Comparison of ENCODE assay signal across 2 cellular contexts in genomic region chr6:68641172-68641571, GRCh38.
A peak's percentile ranks its signal among the peaks of the same experiment; 100 is the strongest.
TF ChIP-seq lines count a peak whose summit lies in the region.

No MANE protein-coding gene starts in this region.

TF ChIP-seq in GM23338, 12 proteins besides CTCF, POLR2A, EP300 and RAD21:
- TF ChIP-seq, protein P1, sequence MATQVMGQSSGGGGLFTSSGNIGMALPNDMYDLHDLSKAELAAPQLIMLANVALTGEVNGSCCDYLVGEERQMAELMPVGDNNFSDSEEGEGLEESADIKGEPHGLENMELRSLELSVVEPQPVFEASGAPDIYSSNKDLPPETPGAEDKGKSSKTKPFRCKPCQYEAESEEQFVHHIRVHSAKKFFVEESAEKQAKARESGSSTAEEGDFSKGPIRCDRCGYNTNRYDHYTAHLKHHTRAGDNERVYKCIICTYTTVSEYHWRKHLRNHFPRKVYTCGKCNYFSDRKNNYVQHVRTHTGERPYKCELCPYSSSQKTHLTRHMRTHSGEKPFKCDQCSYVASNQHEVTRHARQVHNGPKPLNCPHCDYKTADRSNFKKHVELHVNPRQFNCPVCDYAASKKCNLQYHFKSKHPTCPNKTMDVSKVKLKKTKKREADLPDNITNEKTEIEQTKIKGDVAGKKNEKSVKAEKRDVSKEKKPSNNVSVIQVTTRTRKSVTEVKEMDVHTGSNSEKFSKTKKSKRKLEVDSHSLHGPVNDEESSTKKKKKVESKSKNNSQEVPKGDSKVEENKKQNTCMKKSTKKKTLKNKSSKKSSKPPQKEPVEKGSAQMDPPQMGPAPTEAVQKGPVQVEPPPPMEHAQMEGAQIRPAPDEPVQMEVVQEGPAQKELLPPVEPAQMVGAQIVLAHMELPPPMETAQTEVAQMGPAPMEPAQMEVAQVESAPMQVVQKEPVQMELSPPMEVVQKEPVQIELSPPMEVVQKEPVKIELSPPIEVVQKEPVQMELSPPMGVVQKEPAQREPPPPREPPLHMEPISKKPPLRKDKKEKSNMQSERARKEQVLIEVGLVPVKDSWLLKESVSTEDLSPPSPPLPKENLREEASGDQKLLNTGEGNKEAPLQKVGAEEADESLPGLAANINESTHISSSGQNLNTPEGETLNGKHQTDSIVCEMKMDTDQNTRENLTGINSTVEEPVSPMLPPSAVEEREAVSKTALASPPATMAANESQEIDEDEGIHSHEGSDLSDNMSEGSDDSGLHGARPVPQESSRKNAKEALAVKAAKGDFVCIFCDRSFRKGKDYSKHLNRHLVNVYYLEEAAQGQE (IDR thresholded peaks at IDR 0.05; ENCODE audit: unreplicated experiment), result no peak
- TF ChIP-seq CREB1 (CRISPR knock-in tag; IDR thresholded peaks at IDR 0.05; ENCODE audit: low read depth) (no peak), ETS1 (IDR thresholded peaks at IDR 0.05) (no peak), STAT1 (IDR thresholded peaks at IDR 0.05; ENCODE audit: unreplicated experiment) (no peak), EZH2 (IDR thresholded peaks at IDR 0.05; ENCODE audit: low read depth, unreplicated experiment) (no peak), JUNB (IDR thresholded peaks at IDR 0.05; ENCODE audit: unreplicated experiment) (no peak), ZNF462 (CRISPR knock-in tag; IDR thresholded peaks at IDR 0.05) (no peak), POLR2AphosphoS5 (IDR thresholded peaks at IDR 0.05; ENCODE audit: low read depth) (no peak)

TF ChIP-seq in K562, 482 proteins besides CTCF, POLR2A, EP300 and RAD21 (continued from another document):
- TF ChIP-seq, protein P2, sequence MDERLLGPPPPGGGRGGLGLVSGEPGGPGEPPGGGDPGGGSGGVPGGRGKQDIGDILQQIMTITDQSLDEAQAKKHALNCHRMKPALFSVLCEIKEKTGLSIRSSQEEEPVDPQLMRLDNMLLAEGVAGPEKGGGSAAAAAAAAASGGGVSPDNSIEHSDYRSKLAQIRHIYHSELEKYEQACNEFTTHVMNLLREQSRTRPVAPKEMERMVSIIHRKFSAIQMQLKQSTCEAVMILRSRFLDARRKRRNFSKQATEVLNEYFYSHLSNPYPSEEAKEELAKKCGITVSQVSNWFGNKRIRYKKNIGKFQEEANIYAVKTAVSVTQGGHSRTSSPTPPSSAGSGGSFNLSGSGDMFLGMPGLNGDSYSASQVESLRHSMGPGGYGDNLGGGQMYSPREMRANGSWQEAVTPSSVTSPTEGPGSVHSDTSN (CRISPR knock-in tag; IDR thresholded peaks at IDR 0.05; ENCODE audit: low read depth), result no peak
- TF ChIP-seq, protein P2 (tag; conservative IDR thresholded peaks at IDR 0.05; ENCODE audit: low read depth), result peak; percentile 63
- no peak for TF ChIP-seq ZNF766 (CRISPR knock-in tag; conservative IDR thresholded peaks at IDR 0.05)
- TF ChIP-seq DACH1 (IDR thresholded peaks at IDR 0.05; ENCODE audit: partially characterized antibody), result peak; percentile 1
